Comparison of ENCODE assay signal across 15 cellular contexts in the genomic region with DNA sequence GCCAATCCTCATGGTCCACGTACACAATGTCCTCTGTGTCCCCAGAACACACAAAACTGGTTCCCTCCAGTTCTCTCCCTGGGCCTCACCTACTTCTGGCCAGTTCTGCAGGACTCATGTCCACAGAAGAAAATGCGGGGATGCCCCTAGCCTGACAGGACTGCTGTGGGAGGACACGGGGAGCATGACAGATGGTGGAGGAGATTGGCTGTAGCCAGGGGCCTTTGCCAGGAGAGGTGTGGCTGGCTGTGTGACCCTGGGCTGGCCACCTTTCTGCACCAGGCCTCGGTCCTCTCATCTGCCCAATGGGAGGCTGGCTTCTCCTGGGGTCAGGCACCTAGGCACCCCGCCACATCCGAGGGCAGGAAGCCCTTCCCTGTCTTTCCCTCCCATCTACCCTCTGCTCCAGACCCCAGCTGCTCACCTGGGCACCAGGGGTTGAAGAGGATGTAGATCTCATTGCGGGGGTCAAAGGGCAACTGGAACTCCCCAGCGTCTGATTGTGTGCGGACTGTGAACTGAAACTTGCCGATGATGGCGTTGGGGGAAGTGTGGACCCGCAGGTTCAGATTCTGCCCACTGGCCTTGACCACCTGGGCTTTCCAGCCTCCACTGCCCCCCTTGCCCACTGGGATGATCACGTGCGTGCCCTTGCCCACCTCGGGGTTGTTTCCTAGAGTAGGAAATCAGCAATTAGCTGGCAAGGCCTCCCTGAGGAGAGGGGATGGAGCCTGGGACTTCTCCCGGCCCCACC.
"Had no signal": no experiment of that assay in that cellular context is flagged by ENCODE, and none has a peak within 500 bp of the region (broad histone marks: within the 10 kb centered on the region; RNA-seq: fewer than 3 reads in every experiment).

No MANE protein-coding gene starts in this region.

- H3K36me3 ChIP-seq: ovary, transverse colon had no signal

- H3K4me1 Mint-ChIP-seq: activated CD4-positive, alpha-beta T cell treated with anti-CD3 and anti-CD28 coated beads for 36 hours; brain had no signal

- DNase-seq: activated CD4-positive, alpha-beta memory T cell treated with anti-CD3 and anti-CD28 coated beads for 36 hours; activated CD4-positive, alpha-beta T cell treated with anti-CD3 and anti-CD28 coated beads for 36 hours; activated effector memory CD4-positive, alpha-beta T cell treated with anti-CD3 and anti-CD28 coated beads, Interleukin-2, amount 50 U/mL, for 16 hours; activated T-cell treated with anti-CD3 and anti-CD28 coated beads, Interleukin-2, amount 50 U/mL, for 48 hours; amygdala; effector CD8-positive, alpha-beta T cell; hippocampal formation; stimulated activated CD4-positive, alpha-beta T cell treated with anti-CD3 and anti-CD28 coated beads, Interleukin-15, amount 100 ng/mL, for 24 hours; stimulated activated CD4-positive, alpha-beta T cell treated with anti-CD3 and anti-CD28 coated beads, Interleukin-4, amount 100 ng/mL, for 1 hour; stimulated activated naive CD4-positive, alpha-beta T cell; T-helper 17 cell; transverse colon had no signal

- ATAC-seq: activated CD4-positive, alpha-beta T cell treated with anti-CD3 and anti-CD28 coated beads for 36 hours; T-helper 17 cell had no signal

- H3K9me3 Mint-ChIP-seq: activated CD4-positive, alpha-beta memory T cell treated with anti-CD3 and anti-CD28 coated beads for 36 hours; brain had no signal

- H3K36me3 Mint-ChIP-seq: brain had no signal

- H3K4me3 ChIP-seq: ovary, transverse colon had no signal

- H3K27ac Mint-ChIP-seq: activated CD4-positive, alpha-beta memory T cell treated with anti-CD3 and anti-CD28 coated beads for 36 hours; activated naive CD8-positive, alpha-beta T cell; brain; T-helper 17 cell had no signal

- H3K4me1 ChIP-seq: transverse colon had no signal

- H3K27me3 ChIP-seq: ovary, transverse colon had no signal

- H3K9me3 ChIP-seq: ovary, transverse colon had no signal

- H3K4me3 Mint-ChIP-seq: activated CD4-positive, alpha-beta memory T cell treated with anti-CD3 and anti-CD28 coated beads for 36 hours; activated CD4-positive, alpha-beta T cell treated with anti-CD3 and anti-CD28 coated beads for 36 hours; activated naive CD8-positive, alpha-beta T cell; brain; T-helper 17 cell had no signal

- H3K27ac ChIP-seq: ovary, transverse colon had no signal

- H3K27me3 Mint-ChIP-seq: activated CD4-positive, alpha-beta memory T cell treated with anti-CD3 and anti-CD28 coated beads for 36 hours; activated CD4-positive, alpha-beta T cell treated with anti-CD3 and anti-CD28 coated beads for 36 hours; activated naive CD8-positive, alpha-beta T cell; T-helper 17 cell had no signal
